Comparison of ENCODE assay signal across 18 cellular contexts in the genomic region with DNA sequence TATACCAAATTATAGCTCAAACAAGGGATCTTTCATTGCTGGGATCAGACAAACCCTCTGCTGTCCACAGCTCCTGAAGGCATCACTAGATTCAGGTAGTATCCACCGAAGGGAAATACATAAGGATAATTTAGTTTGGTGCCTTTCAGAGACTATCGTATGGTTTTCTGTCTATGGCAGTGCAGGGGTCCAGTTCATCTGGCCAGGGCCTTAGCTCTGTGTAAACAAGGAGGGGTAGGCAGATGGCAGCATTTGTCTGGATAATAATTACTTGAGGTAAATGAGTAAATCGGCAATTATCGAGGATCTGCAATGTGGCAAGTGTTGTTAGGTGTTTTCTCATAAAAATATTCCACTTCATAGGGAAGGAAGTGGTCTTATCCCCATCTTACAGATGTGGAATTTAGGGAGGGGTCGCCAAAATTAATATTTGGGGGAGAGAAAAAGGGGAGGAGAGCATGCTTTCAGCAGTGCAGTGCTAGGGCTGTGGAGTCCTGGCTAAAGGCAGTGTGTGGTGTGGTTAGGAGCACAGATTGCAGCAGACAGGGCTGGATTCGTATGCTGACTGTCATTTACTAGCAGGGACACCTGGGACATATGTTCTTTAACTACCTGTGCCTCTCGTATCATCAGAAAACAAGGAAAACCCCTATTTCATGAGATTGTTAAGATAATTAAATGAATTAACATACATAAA. TPM values are rescaled to one million over a fixed set of nuclear protein-coding genes. Genes with fewer than 3 reads are reported as not detected.
A peak's percentile ranks its signal among the peaks of the same experiment; 100 is the strongest.
DNase-seq lines count a peak whose midpoint lies in the region; ATAC-seq and TF ChIP-seq lines count a peak whose summit lies in the region.
"Had no signal": no experiment of that assay in that cellular context is flagged by ENCODE, and none has a peak within 500 bp of the region (broad histone marks: within the 10 kb centered on the region; RNA-seq: fewer than 3 reads in every experiment).

No MANE protein-coding gene starts in this region.

- ATAC-seq in psoas muscle = peak in 1 of 4 donors; percentile 37
- no peak for ATAC-seq in GM21786 (IDR thresholded peaks at IDR 0.05; ENCODE audit: unreplicated experiment)
- ATAC-seq: activated CD8-positive, alpha-beta T cell treated with anti-CD3 and anti-CD28 coated beads for 36 hours; activated T-cell treated with anti-CD3 and anti-CD28 coated beads, Interleukin-2, amount 50 U/mL, for 4 hours; K562; right lobe of liver; T-cell had no signal

- intact Hi-C loops in psoas muscle (cut with DNase I) = no loop called here

- TF ChIP-seq CTCF in epithelial cell of proximal tubule (conservative IDR thresholded peaks at IDR 0.05; ENCODE audit: low read depth, low read length) (peak; percentile 20), psoas muscle (IDR thresholded peaks at IDR 0.05) (no peak), GM10248 (IDR thresholded peaks at IDR 0.05; ENCODE audit: control extremely low read depth, extremely low read depth, low read depth, missing control alignments) (no peak)

- 83 to 88% (median 83%) methylated on average over 7 of the region's 7 CpGs for WGBS in psoas muscle, 3 donors

- H3K9me3 ChIP-seq in psoas muscle = no peaks in the 10 kb centered on the region
- H3K9me3 ChIP-seq: right lobe of liver had no signal

- H3K4me3 ChIP-seq in epithelial cell of proximal tubule (ENCODE audit: low read depth, low read length) (no peak overlapping the region), psoas muscle (no peak overlapping the region)
- H3K4me3 ChIP-seq: K562, neural progenitor cell, right lobe of liver had no signal

- POLR2A ChIA-PET in GM10248 (lab: Yijun Ruan, JAX) = no interaction called here

- DNase-seq in DMS 273 (lab: John Stamatoyannopoulos, UW; ENCODE audit: unreplicated experiment) = peak; percentile 49
- DNase-seq in NCI-H1417 treated with DMSO at 0.1 percent for 48 hours (lab: John Stamatoyannopoulos, UW) = peak; percentile 40
- no peak for DNase-seq in epithelial cell of proximal tubule (ENCODE audit: low read depth)
- DNase-seq in psoas muscle = no peak
- DNase-seq in CD1c-positive myeloid dendritic cell (ENCODE audit: extremely low spot score) = no peak
- DNase-seq in GM10248 (ENCODE audit: extremely low spot score) = no peak
- DNase-seq: activated CD8-positive, alpha-beta T cell treated with anti-CD3 and anti-CD28 coated beads for 36 hours; activated T-cell treated with anti-CD3 and anti-CD28 coated beads, Interleukin-2, amount 50 U/mL, for 4 hours; immature natural killer cell; mammary epithelial cell; MV-4-11; right lobe of liver; T-cell had no signal

- H3K27ac ChIP-seq in psoas muscle = peak overlapping the region; percentile 60
- H3K27ac ChIP-seq: HL-60, neural progenitor cell, right lobe of liver, RWPE1 had no signal

- no peaks in the 10 kb centered on the region for H3K27me3 ChIP-seq in psoas muscle (ENCODE audit: insufficient read depth in 3 of 3, low read length in 2 of 3)
- H3K27me3 ChIP-seq: neural progenitor cell, right lobe of liver had no signal

- peaks cover 51% of the 10 kb centered on the region for H3K4me1 ChIP-seq in psoas muscle
- H3K4me1 ChIP-seq: right lobe of liver had no signal

- CTCF ChIA-PET in GM10248 (lab: Yijun Ruan, JAX) = interaction anchor here (1.2 kb wide), 1 partner anchor 11 kb away, joined by 3 read pairs; no protein-coding TSS in a partner anchor

- H3K36me3 ChIP-seq in psoas muscle (ENCODE audit: insufficient read depth in 1 of 2, low read depth in 1 of 2) = no peaks in the 10 kb centered on the region
- H3K36me3 ChIP-seq: neural progenitor cell, right lobe of liver had no signal

RNA-seq across cellular contexts. Expression of gene RASSF8, which starts 27.0 kb away (rescaled TPM):
- total RNA-seq in epithelial cell of proximal tubule (19.4 and 29.6 TPM in 2 replicates), psoas muscle (10 to 100 TPM; 41.9 to 80.3 (median 54.2) TPM)
- 10 to 100 TPM in 2 of 3 donors, 1 to 10 TPM in 1; 7.7 to 19.4 (median 14.6) TPM for polyA plus RNA-seq in psoas muscle
- total RNA-seq: activated CD8-positive, alpha-beta T cell treated with anti-CD3 and anti-CD28 coated beads for 36 hours had no signal

Comparison
In these comparisons a context has a peak if more than half of its experiments do, and no peak if none do; other contexts are left out.
1. DNase-seq: peak in DMS 273 (single experiment) and NCI-H1417 treated with DMSO at 0.1 percent for 48 hours (single experiment); none in epithelial cell of proximal tubule (single experiment), psoas muscle (0 of 2), CD1c-positive myeloid dendritic cell (single experiment) and GM10248 (single experiment).